ENCODE assay signal across 11 cellular contexts in genomic region chr12:8034802-8035201, GRCh38. TPM values are rescaled to one million over a fixed set of nuclear protein-coding genes. Genes with fewer than 3 reads are reported as not detected.
DNase-seq lines count a peak whose midpoint lies in the region; ATAC-seq and TF ChIP-seq lines count a peak whose summit lies in the region.
"Had no signal": no experiment of that assay in that cellular context is flagged by ENCODE, and none has a peak within 500 bp of the region (broad histone marks: within the 10 kb centered on the region; RNA-seq: fewer than 3 reads in every experiment).

No MANE protein-coding gene starts in this region.

- no peak for TF ChIP-seq POLR2A in thyroid gland (IDR thresholded peaks at IDR 0.05)

- H3K27me3 ChIP-seq in lower lobe of right lung (ENCODE audit: low read depth) (no peaks in the 10 kb centered on the region), thyroid gland (no peaks in the 10 kb centered on the region)

- H3K27ac ChIP-seq in lower lobe of right lung: peak overlapping the region; percentile 27
- H3K27ac ChIP-seq in thyroid gland: peak overlapping the region in 2 of 3 donors; percentile 31 to 95
- H3K27ac ChIP-seq: C4-2B had no signal

- H3K4me1 ChIP-seq in lower lobe of right lung (peaks cover 66% of the 10 kb centered on the region), thyroid gland (peaks cover 60% of the 10 kb centered on the region in 2 donors)

- no peak for TF ChIP-seq CTCF in lower lobe of right lung (IDR thresholded peaks at IDR 0.05)
- no peak for TF ChIP-seq CTCF in thyroid gland (IDR thresholded peaks at IDR 0.05)

- no peaks in the 10 kb centered on the region for H3K9me3 Mint-ChIP-seq in activated T-cell treated with anti-CD3 and anti-CD28 coated beads, Interleukin-2, amount 50 U/mL, for 4 hours
- H3K9me3 Mint-ChIP-seq in activated naive CD8-positive, alpha-beta T cell treated with anti-CD3 and anti-CD28 coated beads, Interleukin-2, amount 50 U/mL, for 24 hours: no peaks in the 10 kb centered on the region

- no peak for DNase-seq in activated T-cell treated with anti-CD3 and anti-CD28 coated beads, Interleukin-2, amount 50 U/mL, for 4 hours
- DNase-seq in activated T-cell treated with anti-CD3 and anti-CD28 coated beads, Interleukin-2, amount 50 U/mL, for 48 hours: no peak
- no peak for DNase-seq in activated naive CD8-positive, alpha-beta T cell treated with anti-CD3 and anti-CD28 coated beads, Interleukin-2, amount 50 U/mL, for 24 hours
- DNase-seq in lower lobe of right lung: no peak
- DNase-seq in thyroid gland: no peak
- DNase-seq in DMS53 (lab: John Stamatoyannopoulos, UW): no peak
- DNase-seq: activated CD4-positive, alpha-beta T cell treated with anti-CD3 and anti-CD28 coated beads for 4 hours; Kasumi-1 had no signal

- no peak for ATAC-seq in activated T-cell treated with anti-CD3 and anti-CD28 coated beads, Interleukin-2, amount 50 U/mL, for 4 hours
- ATAC-seq in activated naive CD8-positive, alpha-beta T cell treated with anti-CD3 and anti-CD28 coated beads, Interleukin-2, amount 50 U/mL, for 24 hours: no peak
- no peak for ATAC-seq in lower lobe of right lung
- ATAC-seq in HG02642 (IDR thresholded peaks at IDR 0.05; ENCODE audit: poor library complexity, unreplicated experiment): no peak
- no peak for ATAC-seq in HG02610 (IDR thresholded peaks at IDR 0.05; ENCODE audit: unreplicated experiment)

- intact Hi-C loops in lower lobe of right lung (cut with DNase I): no loop called here
- intact Hi-C loops in thyroid gland (cut with DNase I): loop anchor here (5.0 kb wide), 1 partner anchor 47 kb away; the partner anchor contains the start of gene NECAP1

- H3K27ac Mint-ChIP-seq in activated naive CD8-positive, alpha-beta T cell treated with anti-CD3 and anti-CD28 coated beads, Interleukin-2, amount 50 U/mL, for 24 hours: peak overlapping the region; percentile 7

- H3K9me3 ChIP-seq in lower lobe of right lung (no peaks in the 10 kb centered on the region), thyroid gland (no peaks in the 10 kb centered on the region)

- peak overlapping the region; percentile 89 for H3K4me3 Mint-ChIP-seq in activated T-cell treated with anti-CD3 and anti-CD28 coated beads, Interleukin-2, amount 50 U/mL, for 4 hours
- peak overlapping the region; percentile 89 for H3K4me3 Mint-ChIP-seq in activated naive CD8-positive, alpha-beta T cell treated with anti-CD3 and anti-CD28 coated beads, Interleukin-2, amount 50 U/mL, for 24 hours

- H3K27me3 Mint-ChIP-seq in activated T-cell treated with anti-CD3 and anti-CD28 coated beads, Interleukin-2, amount 50 U/mL, for 4 hours (ENCODE audit: low read depth): no peaks in the 10 kb centered on the region
- H3K27me3 Mint-ChIP-seq in activated naive CD8-positive, alpha-beta T cell treated with anti-CD3 and anti-CD28 coated beads, Interleukin-2, amount 50 U/mL, for 24 hours: no peaks in the 10 kb centered on the region

- H3K4me3 ChIP-seq in lower lobe of right lung: peak overlapping the region; percentile 97
- no peak overlapping the region for H3K4me3 ChIP-seq in thyroid gland (replicated peaks in 1 of 3)

- H3K36me3 ChIP-seq in lower lobe of right lung: peaks cover 8% of the 10 kb centered on the region
- no peaks in the 10 kb centered on the region for H3K36me3 ChIP-seq in thyroid gland

- peaks cover 5% of the 10 kb centered on the region for H3K36me3 Mint-ChIP-seq in activated T-cell treated with anti-CD3 and anti-CD28 coated beads, Interleukin-2, amount 50 U/mL, for 4 hours (ENCODE audit: insufficient read depth)
- H3K36me3 Mint-ChIP-seq in activated naive CD8-positive, alpha-beta T cell treated with anti-CD3 and anti-CD28 coated beads, Interleukin-2, amount 50 U/mL, for 24 hours (ENCODE audit: low read depth): peaks cover 5% of the 10 kb centered on the region

- H3K4me1 Mint-ChIP-seq in activated T-cell treated with anti-CD3 and anti-CD28 coated beads, Interleukin-2, amount 50 U/mL, for 4 hours (ENCODE audit: low read depth): peaks cover 71% of the 10 kb centered on the region
- peaks cover 67% of the 10 kb centered on the region for H3K4me1 Mint-ChIP-seq in activated naive CD8-positive, alpha-beta T cell treated with anti-CD3 and anti-CD28 coated beads, Interleukin-2, amount 50 U/mL, for 24 hours

RNA-seq across cellular contexts. Expression of gene FOXJ2, which starts 2.3 kb away (rescaled TPM):
- total RNA-seq in activated T-cell treated with anti-CD3 and anti-CD28 coated beads, Interleukin-2, amount 50 U/mL, for 4 hours: 10 to 100 TPM; 17.7 to 20.7 (median 19.0) TPM
- total RNA-seq in lower lobe of right lung (19.8 TPM), thyroid gland (10 to 100 TPM; 14.0 to 18.3 (median 14.9) TPM)

RNA-seq across cellular contexts. Expression of gene C3AR1, which starts 31.4 kb away (rescaled TPM):
- 1 to 10 TPM in 1 of 3 donors, under 1 TPM in 2; 0.49 to 1.5 (median 0.63) TPM for total RNA-seq in activated T-cell treated with anti-CD3 and anti-CD28 coated beads, Interleukin-2, amount 50 U/mL, for 4 hours
- total RNA-seq in lower lobe of right lung: 62.1 TPM
- 1 to 10 TPM; 2.1 to 4.4 (median 2.9) TPM for total RNA-seq in thyroid gland

RNA-seq across cellular contexts. Expression of gene NECAP1, which starts 47.3 kb away (rescaled TPM):
- 10 to 100 TPM; 41.6 to 49.5 (median 42.0) TPM for total RNA-seq in activated T-cell treated with anti-CD3 and anti-CD28 coated beads, Interleukin-2, amount 50 U/mL, for 4 hours
- total RNA-seq in lower lobe of right lung (40.1 TPM), thyroid gland (10 to 100 TPM; 32.7 to 45.6 (median 39.5) TPM)

Comparison
In these comparisons a context has a peak if more than half of its experiments do, and no peak if none do; other contexts are left out.
1. RNA of gene C3AR1, which starts 31.4 kb away (total RNA-seq): 62.1 TPM in lower lobe of right lung (single experiment); 2.1 to 4.4 TPM in thyroid gland and 0.49 to 1.5 TPM in activated T-cell treated with anti-CD3 and anti-CD28 coated beads, Interleukin-2, amount 50 U/mL, for 4 hours; every median in the first group is over 10 times any median in the second.